In the genomic region with DNA sequence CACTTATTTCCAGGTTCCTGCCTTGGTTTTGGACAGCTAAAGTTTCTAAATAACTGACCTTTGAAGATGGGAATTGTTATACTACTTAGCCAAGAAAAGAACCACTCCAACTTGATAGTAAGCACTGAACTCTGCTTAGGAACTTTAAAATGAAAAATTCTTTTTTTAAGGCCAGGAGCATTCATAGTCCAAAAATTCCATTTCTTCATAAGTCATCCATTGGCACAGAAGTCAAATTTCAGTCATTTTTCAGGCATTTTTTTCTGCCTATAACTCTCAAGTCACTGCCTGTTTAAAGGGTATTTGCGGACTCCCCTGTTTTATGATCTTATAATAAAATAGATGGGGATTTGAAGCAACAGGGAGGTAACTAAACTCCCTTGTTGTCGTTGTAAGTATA, we compare ENCODE assay signal across 18 cellular contexts.
"Had no signal": no experiment of that assay in that cellular context is flagged by ENCODE, and none has a peak within 500 bp of the region (broad histone marks: within the 10 kb centered on the region; RNA-seq: fewer than 3 reads in every experiment).

No MANE protein-coding gene starts in this region.

- H3K4me2 ChIP-seq: hepatocyte had no signal

- H3K9me3 ChIP-seq: tibial nerve, vagina had no signal

- DNase-seq: activated CD4-positive, alpha-beta memory T cell treated with anti-CD3 and anti-CD28 coated beads, Interleukin-2, amount 10 ng/mL, durations not matched to agents 7 days and 5 days; activated CD4-positive, alpha-beta T cell treated with anti-CD3 and anti-CD28 coated beads for 36 hours; activated effector memory CD4-positive, alpha-beta T cell treated with anti-CD3 and anti-CD28 coated beads, Interleukin-2, amount 50 U/mL, for 16 hours; activated T-cell treated with anti-CD3 and anti-CD28 coated beads, Interleukin-2, amount 50 U/mL, for 24 hours; cerebellar nuclear complex; dermis blood vessel endothelial cell; effector memory CD8-positive, alpha-beta T cell; mammary epithelial cell; naive B cell; stimulated activated CD4-positive, alpha-beta T cell treated with anti-CD3 and anti-CD28 coated beads, Interleukin-2, amount 100 ng/mL, for 48 hours; stimulated activated naive B cell treated with anti-CD40 and anti-IgM and Interleukin-4, amounts not matched to agents 10 μg/mL and 1 μg/mL and 100 μg/mL, for 72 hours; WERI-Rb-1 had no signal

- H3K27ac ChIP-seq: hepatocyte, parathyroid adenoma, vagina, WERI-Rb-1 had no signal

- H3K27me3 ChIP-seq: hepatocyte, tibial nerve, vagina had no signal

- H2AFZ ChIP-seq: hepatocyte, parathyroid adenoma had no signal

- H3K4me3 ChIP-seq: hepatocyte, tibial nerve, vagina had no signal

- H3K79me2 ChIP-seq: hepatocyte, parathyroid adenoma had no signal

- H3K27me3 Mint-ChIP-seq: activated CD4-positive, alpha-beta T cell treated with anti-CD3 and anti-CD28 coated beads for 36 hours; activated naive CD8-positive, alpha-beta T cell; activated T-cell treated with anti-CD3 and anti-CD28 coated beads, Interleukin-2, amount 50 U/mL, for 24 hours had no signal

- H3K36me3 ChIP-seq: tibial nerve, vagina, WERI-Rb-1 had no signal

- ATAC-seq: activated CD4-positive, alpha-beta T cell treated with anti-CD3 and anti-CD28 coated beads for 36 hours; effector memory CD8-positive, alpha-beta T cell; left lobe of liver; stimulated activated naive B cell treated with anti-CD40 and anti-IgM and Interleukin-4, amounts not matched to agents 10 μg/mL and 1 μg/mL and 100 μg/mL, for 72 hours had no signal

- H3K9ac ChIP-seq: parathyroid adenoma had no signal

- H3K9me3 Mint-ChIP-seq: activated CD4-positive, alpha-beta memory T cell treated with anti-CD3 and anti-CD28 coated beads, Interleukin-2, amount 10 ng/mL, durations not matched to agents 7 days and 5 days; activated T-cell treated with anti-CD3 and anti-CD28 coated beads, Interleukin-2, amount 50 U/mL, for 24 hours; effector memory CD8-positive, alpha-beta T cell; naive B cell had no signal

- H3K4me3 Mint-ChIP-seq: activated CD4-positive, alpha-beta memory T cell treated with anti-CD3 and anti-CD28 coated beads, Interleukin-2, amount 10 ng/mL, durations not matched to agents 7 days and 5 days; activated CD4-positive, alpha-beta T cell treated with anti-CD3 and anti-CD28 coated beads for 36 hours; activated naive CD8-positive, alpha-beta T cell; activated T-cell treated with anti-CD3 and anti-CD28 coated beads, Interleukin-2, amount 50 U/mL, for 24 hours; effector memory CD8-positive, alpha-beta T cell; naive B cell; stimulated activated naive B cell treated with anti-CD40 and anti-IgM and Interleukin-4, amounts not matched to agents 10 μg/mL and 1 μg/mL and 100 μg/mL, for 72 hours had no signal

- H3K36me3 Mint-ChIP-seq: activated naive CD8-positive, alpha-beta T cell; naive B cell; stimulated activated naive B cell treated with anti-CD40 and anti-IgM and Interleukin-4, amounts not matched to agents 10 μg/mL and 1 μg/mL and 100 μg/mL, for 72 hours had no signal

- H3K27ac Mint-ChIP-seq: activated CD4-positive, alpha-beta memory T cell treated with anti-CD3 and anti-CD28 coated beads, Interleukin-2, amount 10 ng/mL, durations not matched to agents 7 days and 5 days; activated CD4-positive, alpha-beta T cell treated with anti-CD3 and anti-CD28 coated beads for 36 hours; activated naive CD8-positive, alpha-beta T cell; activated T-cell treated with anti-CD3 and anti-CD28 coated beads, Interleukin-2, amount 50 U/mL, for 24 hours; effector memory CD8-positive, alpha-beta T cell; naive B cell; stimulated activated naive B cell treated with anti-CD40 and anti-IgM and Interleukin-4, amounts not matched to agents 10 μg/mL and 1 μg/mL and 100 μg/mL, for 72 hours had no signal

- H3K4me1 Mint-ChIP-seq: activated CD4-positive, alpha-beta memory T cell treated with anti-CD3 and anti-CD28 coated beads, Interleukin-2, amount 10 ng/mL, durations not matched to agents 7 days and 5 days; activated CD4-positive, alpha-beta T cell treated with anti-CD3 and anti-CD28 coated beads for 36 hours; naive B cell; stimulated activated naive B cell treated with anti-CD40 and anti-IgM and Interleukin-4, amounts not matched to agents 10 μg/mL and 1 μg/mL and 100 μg/mL, for 72 hours had no signal

- H3K4me1 ChIP-seq: parathyroid adenoma had no signal
